Comparison of ENCODE assay signal across 11 cellular contexts in the genomic region with DNA sequence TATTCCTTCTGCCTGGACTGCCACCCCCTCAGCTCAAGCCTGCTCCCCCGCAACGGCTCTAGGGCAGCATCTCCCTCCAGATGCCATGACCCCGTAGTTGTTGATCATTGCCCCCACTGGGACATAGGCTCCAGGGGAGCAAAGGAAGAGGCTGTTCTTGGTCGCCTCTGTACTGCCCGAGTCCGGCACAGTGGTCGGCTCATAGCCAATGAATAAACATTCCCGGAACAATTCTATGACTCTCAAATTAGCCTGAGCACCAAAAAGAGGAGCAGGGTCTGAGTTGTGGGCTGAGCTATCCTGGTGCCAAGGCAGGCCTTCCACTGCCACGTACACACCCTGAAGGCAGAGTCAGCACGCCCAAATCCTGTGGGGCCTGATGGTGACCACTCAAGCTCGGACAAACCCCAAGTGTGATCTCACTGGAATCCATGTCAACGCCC. TPM values are rescaled to one million over a fixed set of nuclear protein-coding genes. Genes with fewer than 3 reads are reported as not detected.
A peak's percentile ranks its signal among the peaks of the same experiment; 100 is the strongest.
DNase-seq lines count a peak whose midpoint lies in the region; ATAC-seq and TF ChIP-seq lines count a peak whose summit lies in the region.
"Had no signal": no experiment of that assay in that cellular context is flagged by ENCODE, and none has a peak within 500 bp of the region (broad histone marks: within the 10 kb centered on the region; RNA-seq: fewer than 3 reads in every experiment).

No MANE protein-coding gene starts in this region.

- H3K79me2 ChIP-seq in H9 (ENCODE audit: insufficient read depth, low read length), result peaks cover 53% of the 10 kb centered on the region; the same call in 1 of the 2 replicates

- peaks cover 68 to 75% of the 10 kb centered on the region in 2 experiments for H3K4me1 Mint-ChIP-seq in H9

- no CpG with 5 or more reads among the region's 12 CpGs for WGBS in H9 (ENCODE audit: extremely low coverage, insufficient read length, low lambda C conversion rate)
- WGBS in lower leg skin, 2 donors, result 54 to 62% methylated on average over 12 of the region's 12 CpGs

- H4K91ac ChIP-seq in H9 (ENCODE audit: insufficient read length, low read depth, low read length), result no peak overlapping the region

- no peak overlapping the region for H3K18ac ChIP-seq in H9 (ENCODE audit: insufficient read length, low read depth, low read length)

- H3K9ac ChIP-seq in H9 (ENCODE audit: extremely low read depth, insufficient read length, low read length), result no peak overlapping the region

- no peak overlapping the region for H3T11ph ChIP-seq in H9 (ENCODE audit: low read length)

- no peaks in the 10 kb centered on the region for H4K20me1 ChIP-seq in H9 (ENCODE audit: control insufficient read depth, insufficient read depth, insufficient read length)

- no peak overlapping the region for H2BK20ac ChIP-seq in H9 (ENCODE audit: low read depth, low read length, poor library complexity, severe bottlenecking)

- no peak overlapping the region for H2AK5ac ChIP-seq in H9 (ENCODE audit: insufficient read length, low read length)

- H3K4me3 Mint-ChIP-seq in H9, result no peak overlapping the region; a peak in 1 of 5 replicates

- no peaks in the 10 kb centered on the region for H3K27me3 ChIP-seq in H9 (ENCODE audit: insufficient read depth, low read length)
- H3K27me3 ChIP-seq in brain microvascular endothelial cell (replicated peaks), result no peaks in the 10 kb centered on the region
- H3K27me3 ChIP-seq: SJSA1 had no signal

- H3K27ac Mint-ChIP-seq in H9, result peak overlapping the region in 2 of 3 experiments; percentile 37 to 85; a peak in 2 of 7 replicates

- H3K4me3 ChIP-seq in brain microvascular endothelial cell (ENCODE audit: low read depth, low read length) (no peak overlapping the region), lower leg skin (ENCODE audit: low read depth, poor library complexity, severe bottlenecking) (no peak overlapping the region)
- H3K4me3 ChIP-seq: SJSA1 had no signal

- H2BK120ac ChIP-seq in H9 (ENCODE audit: low read depth, low read length, poor library complexity, severe bottlenecking), result no peak overlapping the region

- H3K9me3 ChIP-seq in H9 (ENCODE audit: control insufficient read depth, low read depth, low read length), result no peaks in the 10 kb centered on the region
- H3K9me3 ChIP-seq: SJSA1 had no signal

- DNase-seq in H9 (no peak), brain microvascular endothelial cell (no peak), lower leg skin (ENCODE audit: low spot score in 2 of 2) (peak; percentile 61 to 90), germinal center (ENCODE audit: low spot score) (no peak), MV-4-11 (lab: John Stamatoyannopoulos, UW) (no peak), NCI-H2081 (lab: John Stamatoyannopoulos, UW) (no peak)
- DNase-seq: activated naive CD4-positive, alpha-beta T cell treated with Interleukin-2 at 50 U/mL for 16 hours; Kasumi-1 had no signal

- H3K56ac ChIP-seq in H9 (ENCODE audit: insufficient read length, low read depth, low read length), result no peak overlapping the region

- ATAC-seq in HG02678 (IDR thresholded peaks at IDR 0.05; ENCODE audit: unreplicated experiment), result no peak

- H3K4me2 ChIP-seq in H9 (ENCODE audit: insufficient read depth, insufficient read length, low read length), result no peak overlapping the region

- H2BK5ac ChIP-seq in H9 (ENCODE audit: insufficient read length, low read length), result no peak overlapping the region

- no peak overlapping the region for H4K5ac ChIP-seq in H9 (ENCODE audit: insufficient read length, low read depth, low read length)

- no peak overlapping the region for H3K27ac ChIP-seq in H9 (ENCODE audit: insufficient read length, low read depth, low read length)
- H3K27ac ChIP-seq in brain microvascular endothelial cell, result peak overlapping the region; percentile 65
- peak overlapping the region; percentile 59 for H3K27ac ChIP-seq in temporal lobe (ENCODE audit: low read depth, low read length)
- H3K27ac ChIP-seq: SJSA1 had no signal

- TF ChIP-seq CTCF in H9 (conservative IDR thresholded peaks at IDR 0.05), result no peak
- TF ChIP-seq CTCF in brain microvascular endothelial cell (IDR thresholded peaks at IDR 0.05; ENCODE audit: low read depth, low read length, missing control alignments), result no peak
- TF ChIP-seq CTCF in lower leg skin (IDR thresholded peaks at IDR 0.05), result no peak

- in situ Hi-C loops in brain microvascular endothelial cell (cut with HindIII; ENCODE audit: low pct_ligation_motif_present, low sequenced_read_pairs), result no loop called here

- no peak overlapping the region for H2AFZ ChIP-seq in H9 (ENCODE audit: low read length)

- H3K14ac ChIP-seq in H9 (ENCODE audit: insufficient read depth, low read length), result no peak overlapping the region

- peaks cover 4 to 15% (median 5%) of the 10 kb centered on the region in 3 experiments; a peak in 4 of 7 replicates for H3K36me3 Mint-ChIP-seq in H9 (ENCODE audit: insufficient read depth in 1 of 3, low read depth in 3 of 3)

- H4K8ac ChIP-seq in H9 (replicated peaks; ENCODE audit: insufficient read length, low read depth, low read length), result no peak overlapping the region

- H3K9me3 Mint-ChIP-seq in H9, result no peaks in the 10 kb centered on the region; a peak in 1 of 5 replicates

- H3K4me1 ChIP-seq in H9 (ENCODE audit: insufficient read depth, low read length), result peaks cover 29% of the 10 kb centered on the region

- no peaks in the 10 kb centered on the region for H3K23me2 ChIP-seq in H9 (ENCODE audit: insufficient read length, low read depth, low read length, poor library complexity, severe bottlenecking)

- peaks cover 21% of the 10 kb centered on the region for H3K79me1 ChIP-seq in H9 (ENCODE audit: insufficient read depth, low read depth, low read length, poor library complexity, severe bottlenecking)

- peaks cover 6% of the 10 kb centered on the region for H3K36me3 ChIP-seq in brain microvascular endothelial cell (replicated peaks)

- TF ChIP-seq POLR2A in lower leg skin (IDR thresholded peaks at IDR 0.05), result no peak

- no peak overlapping the region for H3K23ac ChIP-seq in H9 (ENCODE audit: insufficient read length, low read depth, low read length)

- H2BK15ac ChIP-seq in H9 (ENCODE audit: low read depth, low read length), result no peak overlapping the region

- H3K27me3 Mint-ChIP-seq in H9 (ENCODE audit: low read depth), result no peaks in the 10 kb centered on the region

- no peak overlapping the region for H2BK12ac ChIP-seq in H9 (ENCODE audit: insufficient read length, low read depth, low read length)

- intact Hi-C loops in lower leg skin (cut with DNase I; ENCODE audit: low total_unique reads), result no loop called here

- no peak overlapping the region for H3K4ac ChIP-seq in H9 (ENCODE audit: low read depth, low read length)

RNA-seq across cellular contexts. Expression of a gene that starts 33.1 kb away (rescaled TPM):
- total RNA-seq in H9 (2021), result 343 and 348 TPM in 2 replicates
- 100 to 1,000 TPM in 2 of 4 donors, 10 to 100 TPM in 2; 84.7 to 124 (median 103) TPM for total RNA-seq in lower leg skin
- total RNA-seq in temporal lobe, result 40.3 TPM

Comparison
In these comparisons a context has a peak if more than half of its experiments do, and no peak if none do; other contexts are left out.
1. DNase-seq: peak in lower leg skin (2 of 2); none in H9 (single experiment), brain microvascular endothelial cell (single experiment), germinal center (single experiment), MV-4-11 (single experiment) and NCI-H2081 (0 of 2).